ENCODE assay signal across 20 cellular contexts in the genomic region with DNA sequence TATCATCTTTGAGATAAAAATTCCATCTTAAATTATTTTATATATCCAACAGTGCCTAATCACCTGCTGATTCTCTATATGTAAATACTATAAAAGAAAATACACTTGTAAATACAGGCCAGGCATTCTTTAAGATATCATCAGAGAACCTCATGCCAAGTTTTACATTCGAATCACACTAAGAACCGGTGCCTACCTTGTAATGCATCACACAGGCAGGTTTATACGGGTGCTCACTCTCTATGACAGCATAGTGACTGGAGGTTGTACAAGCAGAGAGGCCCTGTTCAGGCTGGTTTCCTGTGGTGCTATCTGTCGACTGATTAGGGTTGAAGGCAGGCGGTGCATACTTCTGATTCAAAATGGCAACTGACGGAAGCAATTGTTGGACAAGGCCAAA.
"Had no signal": no experiment of that assay in that cellular context is flagged by ENCODE, and none has a peak within 500 bp of the region (broad histone marks: within the 10 kb centered on the region; RNA-seq: fewer than 3 reads in every experiment).

No MANE protein-coding gene starts in this region.

- DNase-seq: activated B cell treated with CpG ODN at 0.5 μM for 24 hours; activated CD4-positive, alpha-beta T cell treated with anti-CD3 and anti-CD28 coated beads for 1 hour; activated CD4-positive, alpha-beta T cell treated with anti-CD3 and anti-CD28 coated beads, Interleukin-2, amount 10 ng/mL, durations not matched to agents 24 days and 14 days; activated CD4-positive, alpha-beta T cell treated with anti-CD3 and anti-CD28 coated beads, Interleukin-2, amount 50 U/mL, for 48 hours; activated gamma-delta T cell; activated naive CD4-positive, alpha-beta T cell treated with anti-CD3 and anti-CD28 coated beads for 36 hours; activated T-cell treated with anti-CD3 and anti-CD28 coated beads, Interleukin-2, amount 50 U/mL, for 4 hours; amygdala; cerebellar nuclear complex; Karpas-422; NCI-H1092; NCI-H1417; NCI-H1930; NCI-H2107; NCI-H524; SIG-M5; T-helper 17 cell; T-helper 9 cell had no signal

- H3K4me3 ChIP-seq: K562 had no signal

- ATAC-seq: activated T-cell treated with anti-CD3 and anti-CD28 coated beads, Interleukin-2, amount 50 U/mL, for 4 hours; activated T-helper 17 cell treated with anti-CD3 and anti-CD28 coated beads, Interleukin-2, amount 50 U/mL, for 72 hours; K562; T-helper 17 cell had no signal
